ENCODE assay signal across 15 cellular contexts in the genomic region with DNA sequence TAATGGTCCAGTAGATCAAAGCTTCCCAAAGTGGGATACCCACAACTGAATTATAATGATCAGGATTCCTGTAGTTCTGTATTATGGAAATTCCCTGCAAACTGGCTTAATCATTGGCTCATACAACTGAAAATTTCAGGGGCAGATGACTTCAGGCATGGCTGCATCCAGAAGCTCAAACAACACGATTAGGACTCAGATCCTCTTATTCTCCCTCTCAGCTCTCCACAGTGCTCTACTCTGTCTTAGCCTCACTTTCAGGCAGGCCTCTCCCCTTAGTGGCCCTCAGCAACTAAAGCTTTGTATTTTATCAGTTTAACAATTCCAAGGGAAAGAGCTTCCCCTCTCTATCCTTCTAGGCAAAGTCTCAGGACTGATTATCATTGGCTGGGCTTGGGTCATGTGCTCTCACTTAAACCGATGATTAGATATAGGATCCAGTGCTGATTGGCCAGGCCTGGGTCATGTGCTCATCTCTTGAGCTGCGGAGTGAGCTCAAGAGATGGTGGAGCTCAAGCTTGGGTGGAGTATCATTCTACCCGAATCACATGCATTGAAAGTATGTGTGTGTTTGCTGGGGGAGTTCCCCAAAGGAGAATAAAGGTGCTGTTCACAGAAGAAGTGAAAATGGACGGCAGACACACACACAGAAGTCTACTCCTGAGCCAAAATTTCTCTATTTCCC. TPM values are rescaled to one million over a fixed set of nuclear protein-coding genes. Genes with fewer than 3 reads are reported as not detected.
DNase-seq lines count a peak whose midpoint lies in the region; ATAC-seq, FAIRE-seq and TF ChIP-seq lines count a peak whose summit lies in the region.
"Had no signal": no experiment of that assay in that cellular context is flagged by ENCODE, and none has a peak within 500 bp of the region (broad histone marks: within the 10 kb centered on the region; RNA-seq: fewer than 3 reads in every experiment).

No MANE protein-coding gene starts in this region.

- no peak overlapping the region for H3K56ac ChIP-seq in H9 (ENCODE audit: insufficient read length, low read depth, low read length)

- peaks cover 3% of the 10 kb centered on the region for H3K9me3 Mint-ChIP-seq in CD8-positive, alpha-beta T cell
- H3K9me3 Mint-ChIP-seq in osteocyte (ENCODE audit: unreplicated experiment), result no peaks in the 10 kb centered on the region
- no peaks in the 10 kb centered on the region; a peak in 1 of 5 replicates for H3K9me3 Mint-ChIP-seq in H9

- H3K79me1 ChIP-seq in H9 (ENCODE audit: insufficient read depth, low read depth, low read length, poor library complexity, severe bottlenecking), result no peaks in the 10 kb centered on the region

- no peaks in the 10 kb centered on the region for H3K23me2 ChIP-seq in H9 (ENCODE audit: insufficient read length, low read depth, low read length, poor library complexity, severe bottlenecking)

- no peak for TF ChIP-seq CTCF in CD8-positive, alpha-beta T cell (IDR thresholded peaks at IDR 0.05)
- TF ChIP-seq CTCF in K562 (IDR thresholded peaks at IDR 0.05 in 2 of 3, conservative IDR thresholded peaks at IDR 0.05 in 1 of 3; ENCODE audit: insufficient read depth in 2 of 3, low read depth in 1 of 3, low read length in 3 of 3), result no peak
- TF ChIP-seq CTCF in osteocyte (IDR thresholded peaks at IDR 0.05), result no peak
- TF ChIP-seq CTCF in H9 (conservative IDR thresholded peaks at IDR 0.05), result no peak

- no peak overlapping the region for H3K9ac ChIP-seq in K562 (ENCODE audit: insufficient read depth in 1 of 2, low read depth in 2 of 2, low read length in 2 of 2)
- H3K9ac ChIP-seq in H9 (ENCODE audit: extremely low read depth, insufficient read length, low read length), result no peak overlapping the region

- no peak overlapping the region for H3K4ac ChIP-seq in H9 (ENCODE audit: low read depth, low read length)

- no peaks in the 10 kb centered on the region for H3K9me1 ChIP-seq in K562 (ENCODE audit: control insufficient read depth, insufficient read depth, low read length)

- no peak for TF ChIP-seq POLR2A in K562 (conservative IDR thresholded peaks at IDR 0.05)

- peaks cover 100% of the 10 kb centered on the region for H3K4me1 ChIP-seq in CD8-positive, alpha-beta T cell (ENCODE audit: insufficient read depth, low read length)
- H3K4me1 ChIP-seq in K562 (replicated peaks in 1 of 2; ENCODE audit: control insufficient read depth in 2 of 2, insufficient read depth in 2 of 2, low read length in 2 of 2) (no peaks in the 10 kb centered on the region; a peak in 1 of 5 replicates), H9 (ENCODE audit: insufficient read depth, low read length) (no peaks in the 10 kb centered on the region)
- H3K4me1 ChIP-seq: Caco-2, lower lobe of right lung, prostate gland had no signal

- H3K36me3 ChIP-seq in CD8-positive, alpha-beta T cell (ENCODE audit: insufficient read depth, low read length), result no peaks in the 10 kb centered on the region
- H3K36me3 ChIP-seq in K562 (ENCODE audit: control insufficient read depth, insufficient read depth, low read length), result no peaks in the 10 kb centered on the region
- H3K36me3 ChIP-seq: lower lobe of right lung, prostate gland had no signal

- H3K79me2 ChIP-seq in K562 (ENCODE audit: control insufficient read depth, insufficient read depth, low read length) (no peaks in the 10 kb centered on the region), H9 (ENCODE audit: insufficient read depth, low read length) (no peaks in the 10 kb centered on the region)
- H3K79me2 ChIP-seq: hepatocyte had no signal

- no peak overlapping the region for H2BK5ac ChIP-seq in H9 (ENCODE audit: insufficient read length, low read length)

- H3K27ac ChIP-seq in CD8-positive, alpha-beta T cell (ENCODE audit: low read depth, low read length), result no peak overlapping the region
- H3K27ac ChIP-seq in K562 (ENCODE audit: extremely low read depth, low read depth, low read length), result no peak overlapping the region
- no peak overlapping the region for H3K27ac ChIP-seq in H9 (ENCODE audit: insufficient read length, low read depth, low read length)
- H3K27ac ChIP-seq: hepatocyte, lower lobe of right lung, prostate gland had no signal

- H3K23ac ChIP-seq in H9 (ENCODE audit: insufficient read length, low read depth, low read length), result no peak overlapping the region

- no peak overlapping the region for H2BK120ac ChIP-seq in H9 (ENCODE audit: low read depth, low read length, poor library complexity, severe bottlenecking)

- ATAC-seq in CD8-positive, alpha-beta T cell, result peak; percentile 45
- ATAC-seq in GM18511 (IDR thresholded peaks at IDR 0.05; ENCODE audit: unreplicated experiment) (peak; percentile 65), HG03342 (IDR thresholded peaks at IDR 0.05; ENCODE audit: unreplicated experiment) (peak; percentile 75), K562 (peak; percentile 80), HG02623 (IDR thresholded peaks at IDR 0.05; ENCODE audit: unreplicated experiment) (no peak)
- ATAC-seq: lower lobe of right lung had no signal

- H4K20me1 ChIP-seq in K562 (replicated peaks; ENCODE audit: control insufficient read depth, insufficient read depth, low read length), result peaks cover 7% of the 10 kb centered on the region; the same call in 1 of the 2 replicates
- no peaks in the 10 kb centered on the region for H4K20me1 ChIP-seq in H9 (ENCODE audit: control insufficient read depth, insufficient read depth, insufficient read length)

- H3K27me3 Mint-ChIP-seq in CD8-positive, alpha-beta T cell (ENCODE audit: low read depth), result no peaks in the 10 kb centered on the region
- H3K27me3 Mint-ChIP-seq in osteocyte (ENCODE audit: unreplicated experiment), result peaks cover 17% of the 10 kb centered on the region
- peaks cover 9% of the 10 kb centered on the region for H3K27me3 Mint-ChIP-seq in H9 (ENCODE audit: low read depth)

- H3K4me3 ChIP-seq in CD8-positive, alpha-beta T cell (ENCODE audit: low read depth, low read length), result no peak overlapping the region
- H3K4me3 ChIP-seq in K562, result no peak overlapping the region
- H3K4me3 ChIP-seq: hepatocyte, lower lobe of right lung, prostate gland had no signal

- no peak overlapping the region for H2BK12ac ChIP-seq in H9 (ENCODE audit: insufficient read length, low read depth, low read length)

- H4K5ac ChIP-seq in H9 (ENCODE audit: insufficient read length, low read depth, low read length), result no peak overlapping the region

- no peak overlapping the region for H2AFZ ChIP-seq in K562 (ENCODE audit: low read depth, low read length)
- no peak overlapping the region for H2AFZ ChIP-seq in H9 (ENCODE audit: low read length)
- H2AFZ ChIP-seq: hepatocyte had no signal

- H2BK20ac ChIP-seq in H9 (ENCODE audit: low read depth, low read length, poor library complexity, severe bottlenecking), result no peak overlapping the region

- no peak overlapping the region for H2AK5ac ChIP-seq in H9 (ENCODE audit: insufficient read length, low read length)

- H3T11ph ChIP-seq in H9 (ENCODE audit: low read length), result no peak overlapping the region

- no peak overlapping the region for H2BK15ac ChIP-seq in H9 (ENCODE audit: low read depth, low read length)

- DNase-seq in CD8-positive, alpha-beta T cell, result no peak
- DNase-seq in K562 (ENCODE audit: extremely low read depth in 1 of 4, low spot score in 3 of 4) (peak in 2 of 4 experiments; percentile 23 to 43), NCI-H1436 treated with DMSO at 0.1 percent for 48 hours (lab: John Stamatoyannopoulos, UW) (no peak), osteocyte (ENCODE audit: extremely low spot score, unreplicated experiment) (no peak), H9 (no peak)
- DNase-seq: Caco-2, lower lobe of right lung, NCI-H1930, substantia nigra had no signal

- no peak overlapping the region for H3K14ac ChIP-seq in H9 (ENCODE audit: insufficient read depth, low read length)

- H3K4me2 ChIP-seq in K562 (ENCODE audit: insufficient read depth, low read length), result no peak overlapping the region
- H3K4me2 ChIP-seq in H9 (ENCODE audit: insufficient read depth, insufficient read length, low read length), result no peak overlapping the region
- H3K4me2 ChIP-seq: hepatocyte had no signal

- TF ChIP-seq EP300 in K562 (IDR thresholded peaks at IDR 0.05; ENCODE audit: low read length), result no peak

- H4K91ac ChIP-seq in H9 (ENCODE audit: insufficient read length, low read depth, low read length), result no peak overlapping the region

- H3K9me3 ChIP-seq in CD8-positive, alpha-beta T cell (ENCODE audit: low read length), result no peaks in the 10 kb centered on the region
- H3K9me3 ChIP-seq in K562 (replicated peaks; ENCODE audit: control insufficient read depth, insufficient read depth, low read depth, low read length) (no peaks in the 10 kb centered on the region), H9 (ENCODE audit: control insufficient read depth, low read depth, low read length) (no peaks in the 10 kb centered on the region)
- H3K9me3 ChIP-seq: Caco-2, lower lobe of right lung, prostate gland had no signal

- POLR2A ChIA-PET in CD8-positive, alpha-beta T cell (lab: Charles Lee), result interaction anchor here (1.1 to 5.5 kb wide), 5 partner anchors 10 to 34 kb away, joined by 4 to 27 read pairs (median 17); no protein-coding TSS in a partner anchor
- POLR2A ChIA-PET in K562 (lab: Yijun Ruan, JAX), result interaction anchor here (0.7 to 1.3 kb wide), 3 partner anchors 9 to 23 kb away, joined by 4 to 6 read pairs (median 4); no protein-coding TSS in a partner anchor

- no peak overlapping the region for H3K18ac ChIP-seq in H9 (ENCODE audit: insufficient read length, low read depth, low read length)

- H3K27me3 ChIP-seq in CD8-positive, alpha-beta T cell (ENCODE audit: insufficient read depth, low read length), result no peaks in the 10 kb centered on the region
- H3K27me3 ChIP-seq in K562 (ENCODE audit: control insufficient read depth in 2 of 2, insufficient read depth in 2 of 2, low read length in 2 of 2) (peaks cover 48 to 92% of the 10 kb centered on the region in 2 experiments), H9 (ENCODE audit: insufficient read depth, low read length) (no peaks in the 10 kb centered on the region)
- H3K27me3 ChIP-seq: hepatocyte had no signal

- H3K36me3 Mint-ChIP-seq in CD8-positive, alpha-beta T cell, result no peaks in the 10 kb centered on the region
- peaks cover 2% of the 10 kb centered on the region for H3K36me3 Mint-ChIP-seq in osteocyte (ENCODE audit: unreplicated experiment)
- no peaks in the 10 kb centered on the region for H3K36me3 Mint-ChIP-seq in H9 (ENCODE audit: insufficient read depth in 1 of 3, low read depth in 3 of 3)

- H4K8ac ChIP-seq in H9 (replicated peaks; ENCODE audit: insufficient read length, low read depth, low read length), result no peak overlapping the region

- BruUV-seq in K562 (replicated peaks; lab: Mats Ljungman, UMichigan), result no TSS peak

- H3K4me1 Mint-ChIP-seq in CD8-positive, alpha-beta T cell (ENCODE audit: low read depth), result peaks cover 97% of the 10 kb centered on the region
- H3K4me1 Mint-ChIP-seq in osteocyte (ENCODE audit: unreplicated experiment) (peaks cover 14% of the 10 kb centered on the region), H9 (peaks cover 18 to 29% of the 10 kb centered on the region in 2 experiments)

- peak overlapping the region; percentile 53 for H3K4me3 Mint-ChIP-seq in CD8-positive, alpha-beta T cell
- H3K4me3 Mint-ChIP-seq in osteocyte (ENCODE audit: unreplicated experiment), result no peak overlapping the region
- no peak overlapping the region; a peak in 1 of 5 replicates for H3K4me3 Mint-ChIP-seq in H9

- WGBS in K562 (ENCODE audit: insufficient coverage, low coverage, missing lambda C conversion rate), result 2% methylated on average over 5 of the region's 5 CpGs
- WGBS in H9 (ENCODE audit: extremely low coverage, insufficient read length, low lambda C conversion rate), result no CpG with 5 or more reads among the region's 5 CpGs

- H3K27ac Mint-ChIP-seq in CD8-positive, alpha-beta T cell, result peak overlapping the region; percentile 83
- H3K27ac Mint-ChIP-seq in osteocyte (ENCODE audit: unreplicated experiment), result no peak overlapping the region
- H3K27ac Mint-ChIP-seq in H9, result no peak overlapping the region

- intact Hi-C loops in CD8-positive, alpha-beta T cell (cut with DNase I, micrococcal nuclease), result no loop called here
- intact Hi-C loops in K562 (cut with micrococcal nuclease), result no loop called here

- no peak for TF ChIP-seq RAD21 in K562 (CRISPR knock-in tag; conservative IDR thresholded peaks at IDR 0.05 in 1 of 2, IDR thresholded peaks at IDR 0.05 in 1 of 2)

- in situ Hi-C loops in K562 (cut with MboI), result no loop called here

- FAIRE-seq in K562 (lab: Jason Lieb, UNC), result peak; percentile 49
- FAIRE-seq: endothelial cell of umbilical vein had no signal

- CTCF ChIA-PET in CD8-positive, alpha-beta T cell (lab: Charles Lee), result interaction anchor here (1.0 to 2.9 kb wide), 12 partner anchors 9 to 114 kb away, joined by 3 to 25 read pairs (median 5); no protein-coding TSS in a partner anchor
- CTCF ChIA-PET in K562 (lab: Yijun Ruan, JAX; ENCODE audit: low intra/inter-chr PET ratio), result no interaction called here

RNA-seq across cellular contexts. Expression of a gene that starts 57.9 kb away (rescaled TPM):
- 100 to 1,000 TPM; 423 to 424 TPM for total RNA-seq in CD8-positive, alpha-beta T cell
- 0.21 TPM in 1 of 2 replicates, not detected in the other for total RNA-seq in K562 (2011; cell fraction: chromatin; rRNA removed; ENCODE audit: low replicate concordance)
- total RNA-seq in K562 (2011; cell fraction: nucleolus; rRNA removed), result 0.13 TPM in 1 of 2 replicates, not detected in the other
- not detected in 2 replicates for total RNA-seq in K562 (2011; cell fraction: nucleoplasm; rRNA removed)
- total RNA-seq in K562 (2014; rRNA removed), result 0.09 and 0.16 TPM in 2 replicates
- total RNA-seq in K562 (2014; rRNA removed; fragmentation: Illumina TruSeq; extraction: Trizol), result 0.03 and 0.04 TPM in 2 replicates
- 0.11 and 0.22 TPM in 2 replicates for total RNA-seq in K562 (2015; rRNA removed; fragmentation: Illumina TruSeq; extraction: Trizol)
- 0.64 and 1.1 TPM in 2 replicates for total RNA-seq in K562 (2021)
- 0.03 TPM in 2 replicates for polyA plus RNA-seq in K562 (2011; rRNA removed)
- 0.03 TPM in 1 of 2 replicates, not detected in the other for polyA plus RNA-seq in K562 (2011; cell fraction: cytosol; rRNA removed)
- 0.18 TPM in 1 of 2 replicates, not detected in the other for polyA plus RNA-seq in K562 (2011; cell fraction: nucleus; rRNA removed)
- 0.36 and 0.46 TPM in 2 replicates for polyA plus RNA-seq in K562 (2012)
- polyA plus RNA-seq in K562 (2014; fragmentation: Illumina TruSeq; extraction: Trizol), result 0.19 and 0.39 TPM in 2 replicates
- under 1 TPM; 0.01 to 0.04 TPM for polyA plus RNA-seq in K562 (2014; fragmentation: Nextera tagmentation; extraction: Ambion mirVana)
- 0.29 and 0.62 TPM in 2 replicates for polyA plus RNA-seq in K562 (2014; rRNA removed)
- not detected in 2 replicates for polyA minus RNA-seq in K562 (2011; rRNA and poly(A)+ RNA removed)
- polyA minus RNA-seq in K562 (2011; cell fraction: cytosol; rRNA and poly(A)+ RNA removed), result not detected in 2 replicates
- not detected in 2 replicates for polyA minus RNA-seq in K562 (2011; cell fraction: nucleus; rRNA and poly(A)+ RNA removed)
- not detected in 2 replicates for total RNA-seq in osteocyte
- 0.33 and 0.35 TPM in 2 replicates for total RNA-seq in H9 (2021)
- total RNA-seq: endothelial cell of umbilical vein had no signal
- polyA plus RNA-seq: endothelial cell of umbilical vein had no signal

Comparison
In these comparisons a context has a peak if more than half of its experiments do, and no peak if none do; other contexts are left out.
1. RNA of a gene that starts 57.9 kb away (total RNA-seq): 423 to 424 TPM in CD8-positive, alpha-beta T cell; 0.33 to 0.35 TPM in H9, 0.03 to 1.1 TPM in K562 and not detected in osteocyte; every median in the first group is over 100 times any median in the second.